In the genomic region with DNA sequence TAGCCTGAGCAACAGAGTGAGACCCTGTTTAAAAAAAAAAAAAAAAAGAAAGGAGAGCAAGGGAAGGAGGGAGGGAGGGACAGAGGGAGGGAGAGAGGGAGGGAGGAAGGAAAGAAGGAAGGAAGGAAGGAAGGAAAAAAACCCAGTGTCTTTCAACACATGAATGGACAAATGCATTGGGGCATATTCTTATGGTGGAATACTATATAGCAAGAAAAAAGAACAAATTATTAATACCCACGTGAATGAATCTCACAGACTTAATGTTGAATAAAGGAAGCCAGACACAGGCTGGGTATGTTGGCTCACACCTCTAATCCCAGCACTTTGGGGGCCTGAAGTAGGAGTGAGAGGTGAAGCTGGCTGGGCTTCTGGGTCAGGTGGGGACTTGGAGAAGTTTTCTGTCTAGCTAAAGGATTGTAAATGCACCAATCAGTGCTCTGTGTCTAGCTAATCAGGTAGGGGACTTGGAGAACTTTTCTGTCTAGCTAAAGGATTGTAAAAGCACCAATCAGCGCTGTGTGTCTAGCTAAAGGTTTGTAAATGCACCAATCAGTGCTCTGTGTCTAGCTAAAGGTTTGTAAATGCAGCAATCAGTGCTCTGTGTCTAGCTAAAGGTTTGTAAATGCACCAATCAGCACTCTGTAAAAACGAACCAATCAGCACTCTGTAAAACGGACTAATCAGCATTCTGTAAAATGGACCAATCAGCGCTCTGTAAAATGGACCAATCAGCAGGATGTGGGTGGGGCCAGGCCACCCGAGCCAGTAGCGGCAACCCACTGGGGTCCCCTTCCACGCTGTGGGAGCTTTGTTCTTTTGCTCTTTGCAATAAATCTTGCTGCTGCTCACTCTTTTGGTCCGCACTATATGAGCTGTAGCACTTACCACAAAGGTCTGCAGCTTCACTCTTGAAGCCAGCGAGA, we compare ENCODE assay signal across 7 cellular contexts. TPM values are rescaled to one million over a fixed set of nuclear protein-coding genes. Genes with fewer than 3 reads are reported as not detected.
A peak's percentile ranks its signal among the peaks of the same experiment; 100 is the strongest.
DNase-seq lines count a peak whose midpoint lies in the region; ATAC-seq and TF ChIP-seq lines count a peak whose summit lies in the region.
"Not testable (repeated sequence)": the region's sequence is repeated elsewhere in the genome, so short reads cannot be mapped to it uniquely, and the experiment has no call there.

No MANE protein-coding gene starts in this region.

- CTCF ChIA-PET in CD8-positive, alpha-beta memory T cell (lab: Charles Lee) = interaction anchor here (2.7 kb wide), 1 partner anchor 21 kb away, joined by 12 read pairs; a partner anchor contains a TSS
- CTCF ChIA-PET in activated CD8-positive, alpha-beta T cell treated with anti-CD3 and anti-CD28 coated beads for 36 hours (lab: Charles Lee) = interaction anchor here (0.8 to 2.7 kb wide), 11 partner anchors 8 to 575 kb away, joined by 3 to 11 read pairs (median 3); no protein-coding TSS in a partner anchor

- peak; percentile 37 for ATAC-seq in activated CD8-positive, alpha-beta T cell treated with anti-CD3 and anti-CD28 coated beads for 36 hours
- peak; percentile 33 for ATAC-seq in activated T-helper 17 cell treated with anti-CD3 and anti-CD28 coated beads, Interleukin-2, amount 50 U/mL, for 72 hours (replicated peaks)
- peak; percentile 12 for ATAC-seq in activated naive CD8-positive, alpha-beta T cell treated with anti-CD3 and anti-CD28 coated beads, Interleukin-2, amount 50 U/mL, for 24 hours

- H3K36me3 Mint-ChIP-seq in CD8-positive, alpha-beta memory T cell; T-helper 2 cell treated with Interferon-gamma antibody and Interleukin-4, amounts not matched to agents 5 μg/mL and 100 μg/mL, for 36 hours (ENCODE audit: low read depth); activated CD8-positive, alpha-beta T cell treated with anti-CD3 and anti-CD28 coated beads for 36 hours (ENCODE audit: low read depth); activated T-helper 17 cell treated with anti-CD3 and anti-CD28 coated beads, Interleukin-2, amount 50 U/mL, for 72 hours (ENCODE audit: low read depth); activated naive CD8-positive, alpha-beta T cell treated with anti-CD3 and anti-CD28 coated beads, Interleukin-2, amount 50 U/mL, for 24 hours (ENCODE audit: low read depth): not testable (repeated sequence)

- TF ChIP-seq CTCF in activated CD8-positive, alpha-beta T cell treated with anti-CD3 and anti-CD28 coated beads for 36 hours (IDR thresholded peaks at IDR 0.05) = not testable (repeated sequence)

- H3K4me1 ChIP-seq in CD8-positive, alpha-beta memory T cell (ENCODE audit: insufficient read depth, low read length) = not testable (repeated sequence)

- not testable (repeated sequence) for H3K27ac Mint-ChIP-seq in CD8-positive, alpha-beta memory T cell; T-helper 2 cell treated with Interferon-gamma antibody and Interleukin-4, amounts not matched to agents 5 μg/mL and 100 μg/mL, for 36 hours; activated CD8-positive, alpha-beta T cell treated with anti-CD3 and anti-CD28 coated beads for 36 hours; activated T-helper 17 cell treated with anti-CD3 and anti-CD28 coated beads, Interleukin-2, amount 50 U/mL, for 72 hours
- H3K27ac Mint-ChIP-seq in activated naive CD8-positive, alpha-beta T cell treated with anti-CD3 and anti-CD28 coated beads, Interleukin-2, amount 50 U/mL, for 24 hours = peak overlapping the region; percentile 27

- intact Hi-C loops in activated CD8-positive, alpha-beta T cell treated with anti-CD3 and anti-CD28 coated beads for 36 hours (cut with micrococcal nuclease) = not testable (repeated sequence)

- H3K9me3 Mint-ChIP-seq in CD8-positive, alpha-beta memory T cell; T-helper 2 cell treated with Interferon-gamma antibody and Interleukin-4, amounts not matched to agents 5 μg/mL and 100 μg/mL, for 36 hours; activated CD8-positive, alpha-beta T cell treated with anti-CD3 and anti-CD28 coated beads for 36 hours; activated T-helper 17 cell treated with anti-CD3 and anti-CD28 coated beads, Interleukin-2, amount 50 U/mL, for 72 hours; activated naive CD8-positive, alpha-beta T cell treated with anti-CD3 and anti-CD28 coated beads, Interleukin-2, amount 50 U/mL, for 24 hours: not testable (repeated sequence)

- POLR2A ChIA-PET in CD8-positive, alpha-beta memory T cell (lab: Charles Lee) = interaction anchor here (0.6 kb wide), 1 partner anchor 12 kb away, joined by 3 read pairs; no protein-coding TSS in a partner anchor
- POLR2A ChIA-PET in activated CD8-positive, alpha-beta T cell treated with anti-CD3 and anti-CD28 coated beads for 36 hours (lab: Charles Lee) = interaction anchor here (0.8 kb wide), 1 partner anchor 75 kb away, joined by 3 read pairs; no protein-coding TSS in a partner anchor

- peak in 4 of 5 donors; percentile 15 to 51 (median 35) for DNase-seq in CD8-positive, alpha-beta memory T cell
- DNase-seq in NCI-H69 (lab: John Stamatoyannopoulos, UW) = peak; percentile 48
- not testable (repeated sequence) for DNase-seq in T-helper 2 cell treated with Interferon-gamma antibody and Interleukin-4, amounts not matched to agents 5 μg/mL and 100 μg/mL, for 36 hours (ENCODE audit: low spot score)
- DNase-seq in activated CD8-positive, alpha-beta T cell treated with anti-CD3 and anti-CD28 coated beads for 36 hours = peak; percentile 62
- peak; percentile 29 for DNase-seq in activated naive CD8-positive, alpha-beta T cell treated with anti-CD3 and anti-CD28 coated beads, Interleukin-2, amount 50 U/mL, for 24 hours
- DNase-seq in stimulated activated CD4-positive, alpha-beta T cell treated with anti-CD3 and anti-CD28 coated beads, Interleukin-15, amount 100 ng/mL, for 24 hours = peak; percentile 39

- not testable (repeated sequence) for H3K27ac ChIP-seq in CD8-positive, alpha-beta memory T cell (ENCODE audit: low read depth, low read length)

- not testable (repeated sequence) for H3K36me3 ChIP-seq in CD8-positive, alpha-beta memory T cell (ENCODE audit: insufficient read depth, low read length)

- peak overlapping the region in 5 of 7 donors; percentile 5 to 59 (median 29) for H3K4me3 Mint-ChIP-seq in CD8-positive, alpha-beta memory T cell
- peak overlapping the region; percentile 46 for H3K4me3 Mint-ChIP-seq in T-helper 2 cell treated with Interferon-gamma antibody and Interleukin-4, amounts not matched to agents 5 μg/mL and 100 μg/mL, for 36 hours
- peak overlapping the region; percentile 63 for H3K4me3 Mint-ChIP-seq in activated CD8-positive, alpha-beta T cell treated with anti-CD3 and anti-CD28 coated beads for 36 hours
- peak overlapping the region; percentile 27 for H3K4me3 Mint-ChIP-seq in activated T-helper 17 cell treated with anti-CD3 and anti-CD28 coated beads, Interleukin-2, amount 50 U/mL, for 72 hours
- H3K4me3 Mint-ChIP-seq in activated naive CD8-positive, alpha-beta T cell treated with anti-CD3 and anti-CD28 coated beads, Interleukin-2, amount 50 U/mL, for 24 hours = peak overlapping the region; percentile 54

- H3K27me3 ChIP-seq in CD8-positive, alpha-beta memory T cell (ENCODE audit: insufficient read depth, low read length, poor library complexity, severe bottlenecking) = not testable (repeated sequence)

- not testable (repeated sequence) for H3K9me3 ChIP-seq in CD8-positive, alpha-beta memory T cell (ENCODE audit: low read length)

- H3K27me3 Mint-ChIP-seq in CD8-positive, alpha-beta memory T cell = peaks cover 12 to 15% of the 10 kb centered on the region in 2 donors
- not testable (repeated sequence) for H3K27me3 Mint-ChIP-seq in T-helper 2 cell treated with Interferon-gamma antibody and Interleukin-4, amounts not matched to agents 5 μg/mL and 100 μg/mL, for 36 hours (ENCODE audit: low read depth); activated CD8-positive, alpha-beta T cell treated with anti-CD3 and anti-CD28 coated beads for 36 hours; activated T-helper 17 cell treated with anti-CD3 and anti-CD28 coated beads, Interleukin-2, amount 50 U/mL, for 72 hours; activated naive CD8-positive, alpha-beta T cell treated with anti-CD3 and anti-CD28 coated beads, Interleukin-2, amount 50 U/mL, for 24 hours

- H3K4me3 ChIP-seq in CD8-positive, alpha-beta memory T cell (ENCODE audit: low read length) = not testable (repeated sequence)

- H3K4me1 Mint-ChIP-seq in CD8-positive, alpha-beta memory T cell; T-helper 2 cell treated with Interferon-gamma antibody and Interleukin-4, amounts not matched to agents 5 μg/mL and 100 μg/mL, for 36 hours (ENCODE audit: low read depth); activated T-helper 17 cell treated with anti-CD3 and anti-CD28 coated beads, Interleukin-2, amount 50 U/mL, for 72 hours; activated naive CD8-positive, alpha-beta T cell treated with anti-CD3 and anti-CD28 coated beads, Interleukin-2, amount 50 U/mL, for 24 hours: not testable (repeated sequence)
- peaks cover 12% of the 10 kb centered on the region for H3K4me1 Mint-ChIP-seq in activated CD8-positive, alpha-beta T cell treated with anti-CD3 and anti-CD28 coated beads for 36 hours (ENCODE audit: low read depth)

RNA-seq across cellular contexts. Expression of a gene that starts 20.5 kb away (rescaled TPM):
- total RNA-seq in CD8-positive, alpha-beta memory T cell = 1 to 10 TPM; 5.7 to 6.3 TPM
- 0.32 TPM for polyA plus RNA-seq in CD8-positive, alpha-beta memory T cell
- total RNA-seq in activated CD8-positive, alpha-beta T cell treated with anti-CD3 and anti-CD28 coated beads for 36 hours = 1 to 10 TPM; 3.8 to 5.4 TPM
- total RNA-seq in activated T-helper 17 cell treated with anti-CD3 and anti-CD28 coated beads, Interleukin-2, amount 50 U/mL, for 72 hours = 1 to 10 TPM; 9.4 to 9.9 TPM

RNA-seq across cellular contexts. Expression of a gene that starts 21.3 kb away (rescaled TPM):
- 10 to 100 TPM; 24.5 to 24.7 TPM for total RNA-seq in CD8-positive, alpha-beta memory T cell
- 14.6 TPM for polyA plus RNA-seq in CD8-positive, alpha-beta memory T cell
- 10 to 100 TPM; 15.3 to 17.9 TPM for total RNA-seq in activated CD8-positive, alpha-beta T cell treated with anti-CD3 and anti-CD28 coated beads for 36 hours
- total RNA-seq in activated T-helper 17 cell treated with anti-CD3 and anti-CD28 coated beads, Interleukin-2, amount 50 U/mL, for 72 hours = 10 to 100 TPM; 25.1 to 38.0 TPM

RNA-seq across cellular contexts. Expression of a gene that starts 57.5 kb away (rescaled TPM):
- 100 to 1,000 TPM; 100 to 101 TPM for total RNA-seq in CD8-positive, alpha-beta memory T cell
- polyA plus RNA-seq in CD8-positive, alpha-beta memory T cell = 47.4 TPM
- 10 to 100 TPM; 75.1 to 75.6 TPM for total RNA-seq in activated CD8-positive, alpha-beta T cell treated with anti-CD3 and anti-CD28 coated beads for 36 hours
- total RNA-seq in activated T-helper 17 cell treated with anti-CD3 and anti-CD28 coated beads, Interleukin-2, amount 50 U/mL, for 72 hours = 100 to 1,000 TPM; 110 to 244 TPM
